ENCODE assay signal across 16 cellular contexts in genomic region chr17:48633266-48633816, GRCh38. TPM values are rescaled to one million over a fixed set of nuclear protein-coding genes. Genes with fewer than 3 reads are reported as not detected.
A peak's percentile ranks its signal among the peaks of the same experiment; 100 is the strongest.
DNase-seq lines count a peak whose midpoint lies in the region; ATAC-seq and TF ChIP-seq lines count a peak whose summit lies in the region.
"Had no signal": no experiment of that assay in that cellular context is flagged by ENCODE, and none has a peak within 500 bp of the region (broad histone marks: within the 10 kb centered on the region; RNA-seq: fewer than 3 reads in every experiment).

No MANE protein-coding gene starts in this region.

- CTCF ChIA-PET in A673 (lab: Charles Lee), result no interaction called here

- H4K91ac ChIP-seq in H9 (ENCODE audit: insufficient read length, low read depth, low read length) (no peak overlapping the region), neuronal stem cell (ENCODE audit: low read depth, low read length, poor library complexity) (no peak overlapping the region)

- H3K79me2 ChIP-seq in H9 (ENCODE audit: insufficient read depth, low read length), result no peaks in the 10 kb centered on the region; the same call in 1 of the 2 replicates

- H3K23me2 ChIP-seq in H9 (ENCODE audit: insufficient read length, low read depth, low read length, poor library complexity, severe bottlenecking), result no peaks in the 10 kb centered on the region

- H3K36me3 ChIP-seq in A673 (ENCODE audit: insufficient read depth, low read length, poor library complexity, severe bottlenecking), result no peaks in the 10 kb centered on the region
- no peaks in the 10 kb centered on the region for H3K36me3 ChIP-seq in neuronal stem cell (replicated peaks in 1 of 2; ENCODE audit: control insufficient read depth in 2 of 2, insufficient read depth in 2 of 2, low read length in 2 of 2)
- H3K36me3 ChIP-seq: heart left ventricle, left lung had no signal

- no peak overlapping the region for H3K14ac ChIP-seq in H9 (ENCODE audit: insufficient read depth, low read length)
- no peak overlapping the region for H3K14ac ChIP-seq in neuronal stem cell (ENCODE audit: low read length)

- H3K27ac Mint-ChIP-seq in H9, result no peak overlapping the region
- H3K27ac Mint-ChIP-seq in central memory CD8-positive, alpha-beta T cell (ENCODE audit: low read depth), result no peak overlapping the region

- no peak overlapping the region for H2AK5ac ChIP-seq in H9 (ENCODE audit: insufficient read length, low read length)
- no peak overlapping the region for H2AK5ac ChIP-seq in neuronal stem cell (ENCODE audit: low read depth, low read length)

- H3K4me2 ChIP-seq in H9 (ENCODE audit: insufficient read depth, insufficient read length, low read length) (no peak overlapping the region), neuronal stem cell (ENCODE audit: insufficient read depth, low read length, poor library complexity, severe bottlenecking) (no peak overlapping the region)

- H3K27ac ChIP-seq in A673 (ENCODE audit: low read depth, low read length, poor library complexity, severe bottlenecking), result no peak overlapping the region
- H3K27ac ChIP-seq in H9 (ENCODE audit: insufficient read length, low read depth, low read length), result no peak overlapping the region
- no peak overlapping the region for H3K27ac ChIP-seq in neuronal stem cell (replicated peaks; ENCODE audit: low read length)
- no peak overlapping the region for H3K27ac ChIP-seq in dorsolateral prefrontal cortex
- H3K27ac ChIP-seq: heart left ventricle, left lung had no signal

- H3T11ph ChIP-seq in H9 (ENCODE audit: low read length), result no peak overlapping the region

- H3K79me1 ChIP-seq in H9 (ENCODE audit: insufficient read depth, low read depth, low read length, poor library complexity, severe bottlenecking), result no peaks in the 10 kb centered on the region
- H3K79me1 ChIP-seq in neuronal stem cell (ENCODE audit: low read depth, low read length), result no peaks in the 10 kb centered on the region

- TF ChIP-seq CTCF in A673 (conservative IDR thresholded peaks at IDR 0.05; ENCODE audit: low read depth, low read length), result no peak
- no peak for TF ChIP-seq CTCF in H9 (conservative IDR thresholded peaks at IDR 0.05)
- TF ChIP-seq CTCF in dorsolateral prefrontal cortex (IDR thresholded peaks at IDR 0.05 in 54 of 56, conservative IDR thresholded peaks at IDR 0.05 in 2 of 56; ENCODE audit: low read depth in 1 of 56, partially characterized antibody in 56 of 56), result no peak

- H2BK120ac ChIP-seq in H9 (ENCODE audit: low read depth, low read length, poor library complexity, severe bottlenecking), result no peak overlapping the region
- no peak overlapping the region for H2BK120ac ChIP-seq in neuronal stem cell (ENCODE audit: low read depth, low read length)

- H2AFZ ChIP-seq in H9 (ENCODE audit: low read length), result no peak overlapping the region
- H2AFZ ChIP-seq in neuronal stem cell (ENCODE audit: low read length), result peak overlapping the region; percentile 9

- H3K56ac ChIP-seq in H9 (ENCODE audit: insufficient read length, low read depth, low read length), result no peak overlapping the region

- H3K9ac ChIP-seq in H9 (ENCODE audit: extremely low read depth, insufficient read length, low read length) (no peak overlapping the region), neuronal stem cell (ENCODE audit: low read depth, low read length, poor library complexity) (no peak overlapping the region)

- no peak overlapping the region for H3K23ac ChIP-seq in H9 (ENCODE audit: insufficient read length, low read depth, low read length)
- H3K23ac ChIP-seq in neuronal stem cell (ENCODE audit: low read depth, low read length, poor library complexity), result no peak overlapping the region

- H2BK20ac ChIP-seq in H9 (ENCODE audit: low read depth, low read length, poor library complexity, severe bottlenecking), result no peak overlapping the region

- H2BK12ac ChIP-seq in H9 (ENCODE audit: insufficient read length, low read depth, low read length) (no peak overlapping the region), neuronal stem cell (ENCODE audit: low read length) (no peak overlapping the region)

- no peak for ATAC-seq in central memory CD8-positive, alpha-beta T cell (replicated peaks; ENCODE audit: extremely low read depth, poor library complexity, severe bottlenecking)
- ATAC-seq in GM18861 (IDR thresholded peaks at IDR 0.05; ENCODE audit: unreplicated experiment), result no peak
- ATAC-seq: heart left ventricle, left lung, SK-N-SH treated with all-trans-retinoic acid at 6 μM for 48 hours had no signal

- H3K9me3 ChIP-seq in A673 (ENCODE audit: low read depth, low read length, poor library complexity, severe bottlenecking) (no peaks in the 10 kb centered on the region), H9 (ENCODE audit: control insufficient read depth, low read depth, low read length) (no peaks in the 10 kb centered on the region), neuronal stem cell (replicated peaks in 1 of 2; ENCODE audit: control insufficient read depth in 2 of 2, insufficient read depth in 1 of 2, low read depth in 1 of 2, low read length in 2 of 2) (no peaks in the 10 kb centered on the region)
- H3K9me3 ChIP-seq: heart left ventricle, left lung had no signal

- DNase-seq in A673 (ENCODE audit: low spot score) (no peak), H9 (peak; percentile 63), neuronal stem cell (ENCODE audit: low spot score) (no peak), A172 (ENCODE audit: low spot score) (no peak), dorsolateral prefrontal cortex (no peak), KBM-7 (no peak)
- no peak for DNase-seq in central memory CD8-positive, alpha-beta T cell (ENCODE audit: low spot score in 2 of 2)
- DNase-seq: activated naive CD4-positive, alpha-beta T cell treated with anti-CD3 and anti-CD28 coated beads, Interleukin-2, amount 50 U/mL, for 16 hours; cerebellar nuclear complex; DND-41; heart left ventricle; NCI-H1092 treated with DMSO at 0.1 percent for 48 hours; occipital lobe had no signal

- no peak overlapping the region for H2BK15ac ChIP-seq in H9 (ENCODE audit: low read depth, low read length)
- no peak overlapping the region for H2BK15ac ChIP-seq in neuronal stem cell (ENCODE audit: low read length)

- peaks cover 100% of the 10 kb centered on the region for H3K27me3 Mint-ChIP-seq in H9 (ENCODE audit: low read depth)
- peaks cover 88% of the 10 kb centered on the region for H3K27me3 Mint-ChIP-seq in central memory CD8-positive, alpha-beta T cell

- H3K4ac ChIP-seq in H9 (ENCODE audit: low read depth, low read length) (no peak overlapping the region), neuronal stem cell (ENCODE audit: low read length) (no peak overlapping the region)

- H3K18ac ChIP-seq in H9 (ENCODE audit: insufficient read length, low read depth, low read length), result no peak overlapping the region
- H3K18ac ChIP-seq in neuronal stem cell (ENCODE audit: low read length), result no peak overlapping the region

- H2BK5ac ChIP-seq in H9 (ENCODE audit: insufficient read length, low read length) (no peak overlapping the region), neuronal stem cell (ENCODE audit: low read length) (no peak overlapping the region)

- H3K27me3 ChIP-seq in A673 (replicated peaks; ENCODE audit: insufficient read depth, low read depth, low read length, poor library complexity) (no peaks in the 10 kb centered on the region), H9 (ENCODE audit: insufficient read depth, low read length) (peaks cover 97% of the 10 kb centered on the region), neuronal stem cell (ENCODE audit: control insufficient read depth in 3 of 3, insufficient read depth in 3 of 3, low read depth in 1 of 3, low read length in 3 of 3) (peaks cover 45 to 100% (median 97%) of the 10 kb centered on the region in 3 experiments), dorsolateral prefrontal cortex (peaks cover 25 to 100% (median 100%) of the 10 kb centered on the region in 45 donors)

- H3K4me3 ChIP-seq in A673 (ENCODE audit: low read depth, low read length, poor library complexity, severe bottlenecking), result peak overlapping the region; percentile 1
- H3K4me3 ChIP-seq in neuronal stem cell (ENCODE audit: low read length in 2 of 2), result no peak overlapping the region
- no peak overlapping the region for H3K4me3 ChIP-seq in dorsolateral prefrontal cortex
- H3K4me3 ChIP-seq: left lung had no signal

- H3K9me3 Mint-ChIP-seq in H9, result peaks cover 4 to 17% of the 10 kb centered on the region in 2 experiments
- H3K9me3 Mint-ChIP-seq in central memory CD8-positive, alpha-beta T cell, result no peaks in the 10 kb centered on the region

- no TSS peak for BruUV-seq in A673 (replicated peaks; lab: Mats Ljungman, UMichigan)

- no CpG with 5 or more reads among the region's 43 CpGs for WGBS in H9 (ENCODE audit: extremely low coverage, insufficient read length, low lambda C conversion rate)
- WGBS in neuronal stem cell (ENCODE audit: extremely low coverage in 2 of 2, insufficient read length in 2 of 2, insufficient replicate concordance in 1 of 2), 2 donors, result no CpG with 5 or more reads among the region's 43 CpGs

- no peak overlapping the region for H4K5ac ChIP-seq in H9 (ENCODE audit: insufficient read length, low read depth, low read length)

- H4K20me1 ChIP-seq in H9 (ENCODE audit: control insufficient read depth, insufficient read depth, insufficient read length), result no peaks in the 10 kb centered on the region

- POLR2A ChIA-PET in A673 (lab: Charles Lee; ENCODE audit: low non-redundant PET), result no interaction called here

- intact Hi-C loops in A673 (cut with micrococcal nuclease; ENCODE audit: unreplicated experiment), result no loop called here
- intact Hi-C loops in dorsolateral prefrontal cortex (cut with DNase I), result no loop called here

- H3K4me1 Mint-ChIP-seq in H9, result peaks cover 2 to 8% of the 10 kb centered on the region in 2 experiments; a peak in 2 of 4 replicates
- peaks cover 6% of the 10 kb centered on the region for H3K4me1 Mint-ChIP-seq in central memory CD8-positive, alpha-beta T cell

- H4K8ac ChIP-seq in H9 (replicated peaks; ENCODE audit: insufficient read length, low read depth, low read length), result no peak overlapping the region
- H4K8ac ChIP-seq in neuronal stem cell (ENCODE audit: low read depth, low read length), result no peak overlapping the region

- no peak overlapping the region for H3K4me3 Mint-ChIP-seq in H9
- peak overlapping the region; percentile 54 for H3K4me3 Mint-ChIP-seq in central memory CD8-positive, alpha-beta T cell

- H3K4me1 ChIP-seq in A673 (ENCODE audit: insufficient read depth, low read length, poor library complexity, severe bottlenecking) (no peaks in the 10 kb centered on the region), H9 (ENCODE audit: insufficient read depth, low read length) (no peaks in the 10 kb centered on the region; the same call in 1 of the 2 replicates), neuronal stem cell (ENCODE audit: control insufficient read depth in 2 of 2, insufficient read depth in 1 of 2, low read depth in 1 of 2, low read length in 2 of 2) (no peaks in the 10 kb centered on the region)
- H3K4me1 ChIP-seq: left lung had no signal

- peaks cover 0 to 1% (median 0%) of the 10 kb centered on the region in 3 experiments; a peak in 2 of 7 replicates for H3K36me3 Mint-ChIP-seq in H9 (ENCODE audit: insufficient read depth in 1 of 3, low read depth in 3 of 3)
- H3K36me3 Mint-ChIP-seq in central memory CD8-positive, alpha-beta T cell (ENCODE audit: insufficient read depth), result peaks cover 4% of the 10 kb centered on the region

- in situ Hi-C loops in KBM-7 (cut with MboI; ENCODE audit: low pct_unique_long_range_greater_than_20kb, low sequenced_read_pairs), result no loop called here

RNA-seq across cellular contexts. Expression of gene HOXB9, which starts 7.2 kb away (rescaled TPM):
- 8.2 and 14.6 TPM in 2 replicates for total RNA-seq in A673 (2021)
- total RNA-seq in H9 (2021), result not detected in 2 replicates
- polyA plus RNA-seq in neuronal stem cell (2013, experiment 1 of 2), result not detected
- polyA plus RNA-seq in neuronal stem cell (2013, experiment 2 of 2), result not detected
- total RNA-seq in A172 (2014; rRNA removed; shearing (Covaris generic)), result 6.2 and 8.3 TPM in 2 replicates
- total RNA-seq in dorsolateral prefrontal cortex, result not detected
- total RNA-seq: heart left ventricle, left lung, occipital lobe had no signal
- polyA plus RNA-seq: heart left ventricle had no signal

RNA-seq across cellular contexts. Expression of gene HOXB8, which starts 18.2 kb away (rescaled TPM):
- 13.1 and 16.3 TPM in 2 replicates for total RNA-seq in A673 (2021)
- total RNA-seq in H9 (2021), result not detected in 2 replicates
- polyA plus RNA-seq in neuronal stem cell (2013, experiment 1 of 2), result not detected
- polyA plus RNA-seq in neuronal stem cell (2013, experiment 2 of 2), result not detected
- total RNA-seq in A172 (2014; rRNA removed; shearing (Covaris generic)), result 34.8 and 56.0 TPM in 2 replicates
- not detected for total RNA-seq in dorsolateral prefrontal cortex
- total RNA-seq: heart left ventricle, occipital lobe had no signal
- polyA plus RNA-seq: heart left ventricle had no signal

RNA-seq across cellular contexts. Expression of gene HOXB7, which starts 22.5 kb away (rescaled TPM):
- 32.2 and 37.9 TPM in 2 replicates for total RNA-seq in A673 (2021)
- total RNA-seq in H9 (2021), result not detected in 2 replicates
- polyA plus RNA-seq in neuronal stem cell (2013, experiment 1 of 2), result not detected
- not detected for polyA plus RNA-seq in neuronal stem cell (2013, experiment 2 of 2)
- total RNA-seq in A172 (2014; rRNA removed; shearing (Covaris generic)), result 22.4 and 24.7 TPM in 2 replicates
- total RNA-seq in dorsolateral prefrontal cortex, result under 1 TPM in 7 of 120 experiments, not detected in 113; 0.37 to 0.69 (median 0.42) TPM
- total RNA-seq: occipital lobe had no signal

RNA-seq across cellular contexts. Expression of gene HOXB6, which starts 28.6 kb away (rescaled TPM):
- 19.8 and 27.6 TPM in 2 replicates for total RNA-seq in A673 (2021)
- not detected in 2 replicates for total RNA-seq in H9 (2021)
- polyA plus RNA-seq in neuronal stem cell (2013, experiment 1 of 2), result not detected
- polyA plus RNA-seq in neuronal stem cell (2013, experiment 2 of 2), result not detected
- total RNA-seq in A172 (2014; rRNA removed; shearing (Covaris generic)), result 40.2 and 58.7 TPM in 2 replicates
- total RNA-seq in dorsolateral prefrontal cortex, result under 1 TPM in 4 of 120 experiments, not detected in 116; 0.26 to 0.35 (median 0.29) TPM
- total RNA-seq: occipital lobe had no signal

RNA-seq across cellular contexts. Expression of gene HOXB5, which starts 39.8 kb away (rescaled TPM):
- total RNA-seq in A673 (2021), result 5.9 and 6.4 TPM in 2 replicates
- not detected in 2 replicates for total RNA-seq in H9 (2021)
- polyA plus RNA-seq in neuronal stem cell (2013, experiment 1 of 2), result not detected
- polyA plus RNA-seq in neuronal stem cell (2013, experiment 2 of 2), result not detected
- 2.0 and 2.4 TPM in 2 replicates for total RNA-seq in A172 (2014; rRNA removed; shearing (Covaris generic))
- under 1 TPM in 1 of 120 experiments, not detected in 119; 0.23 TPM for total RNA-seq in dorsolateral prefrontal cortex
- total RNA-seq: occipital lobe had no signal

Comparison
In these comparisons a context has a peak if more than half of its experiments do, and no peak if none do; other contexts are left out.
1. RNA of gene HOXB8, which starts 18.2 kb away (total RNA-seq): 34.8 to 56.0 TPM in A172 and 13.1 to 16.3 TPM in A673; not detected in H9 and not detected in dorsolateral prefrontal cortex; every median in the first group is over 10 times any median in the second.
2. RNA of gene HOXB7, which starts 22.5 kb away (total RNA-seq): 32.2 to 37.9 TPM in A673 and 22.4 to 24.7 TPM in A172; not detected in H9 and 0.37 to 0.69 TPM in dorsolateral prefrontal cortex; every median in the first group is over 10 times any median in the second.